8 cellular contexts compared by ENCODE assay signal in genomic region chr7:150404172-150404784, GRCh38. TPM values are rescaled to one million over a fixed set of nuclear protein-coding genes. Genes with fewer than 3 reads are reported as not detected.
DNase-seq lines count a peak whose midpoint lies in the region; ATAC-seq and TF ChIP-seq lines count a peak whose summit lies in the region.

No MANE protein-coding gene starts in this region.

- peaks cover 0 to 2% (median 0%) of the 10 kb centered on the region in 7 donors for H3K9me3 Mint-ChIP-seq in naive B cell

- DNase-seq in NT2/D1 (ENCODE audit: low read depth, low spot score), result no peak
- peak; percentile 64 for DNase-seq in naive B cell
- no peak for DNase-seq in GM13976 (ENCODE audit: low spot score)
- DNase-seq in stimulated activated CD4-positive, alpha-beta T cell treated with anti-CD3 and anti-CD28 coated beads, Interleukin-12 subunit alpha, Interleukin-12 subunit beta, amount 100 ng/mL, for 4 hours, result no peak

- peaks cover 4 to 18% of the 10 kb centered on the region in 2 donors for H3K36me3 Mint-ChIP-seq in naive B cell

- no peak for TF ChIP-seq CTCF in C4-2B (conservative IDR thresholded peaks at IDR 0.05)
- TF ChIP-seq CTCF in GM13976 (IDR thresholded peaks at IDR 0.05; ENCODE audit: borderline replicate concordance, control extremely low read depth, extremely low read depth, insufficient read depth, missing control alignments), result no peak

- H3K4me1 ChIP-seq in NT2/D1 (ENCODE audit: insufficient read depth, insufficient read length) (peaks cover 24% of the 10 kb centered on the region), duodenal mucosa (ENCODE audit: control insufficient read depth in 1 of 2, insufficient read depth in 2 of 2, low read length in 2 of 2) (peaks cover 39 to 40% of the 10 kb centered on the region in 2 donors)

- peak overlapping the region; percentile 97 to 100 (median 100) for H3K27ac Mint-ChIP-seq in naive B cell

- H3K27me3 Mint-ChIP-seq in naive B cell, result no peaks in the 10 kb centered on the region

- no peaks in the 10 kb centered on the region for H3K36me3 ChIP-seq in NT2/D1 (ENCODE audit: insufficient read depth, insufficient read length, low read length)
- no peaks in the 10 kb centered on the region for H3K36me3 ChIP-seq in duodenal mucosa (ENCODE audit: control insufficient read depth in 1 of 2, insufficient read depth in 2 of 2, low read length in 2 of 2)

- peaks cover 50 to 69% (median 58%) of the 10 kb centered on the region in 3 donors for H3K4me1 Mint-ChIP-seq in naive B cell

- H3K9ac ChIP-seq in NT2/D1 (ENCODE audit: insufficient read length, low read depth) (peak overlapping the region; percentile 94), duodenal mucosa (ENCODE audit: low read depth in 1 of 2, low read length in 2 of 2) (peak overlapping the region; percentile 83 to 91)

- peak; percentile 5 to 7 for ATAC-seq in naive B cell (ENCODE audit: low read depth in 2 of 2)
- ATAC-seq in GM18909 (IDR thresholded peaks at IDR 0.05; ENCODE audit: poor library complexity, unreplicated experiment), result no peak
- ATAC-seq in HG02763 (IDR thresholded peaks at IDR 0.05; ENCODE audit: unreplicated experiment), result no peak

- H3K9me3 ChIP-seq in NT2/D1 (ENCODE audit: insufficient read depth, low read length) (no peaks in the 10 kb centered on the region), duodenal mucosa (ENCODE audit: control insufficient read depth in 1 of 2, low read length in 2 of 2) (no peaks in the 10 kb centered on the region)

- H3K4me3 ChIP-seq in NT2/D1 (ENCODE audit: insufficient read length, low read depth) (peak overlapping the region; percentile 65), duodenal mucosa (ENCODE audit: low read depth in 1 of 2, low read length in 2 of 2) (peak overlapping the region; percentile 82 to 86)

- H3K27ac ChIP-seq in C4-2B, result peak overlapping the region; percentile 87
- peak overlapping the region; percentile 77 for H3K27ac ChIP-seq in duodenal mucosa (ENCODE audit: low read depth, low read length)

- in situ Hi-C loops in GM13976 (cut with MboI; ENCODE audit: low sequenced_read_pairs, unreplicated experiment), result no loop called here

- no peaks in the 10 kb centered on the region for H3K27me3 ChIP-seq in NT2/D1 (ENCODE audit: insufficient read depth, insufficient read length)
- H3K27me3 ChIP-seq in duodenal mucosa (ENCODE audit: control insufficient read depth in 1 of 2, insufficient read depth in 2 of 2, low read length in 2 of 2), result no peaks in the 10 kb centered on the region

- peak overlapping the region; percentile 74 to 97 (median 90) for H3K4me3 Mint-ChIP-seq in naive B cell

RNA-seq across cellular contexts. Expression of gene ZNF775, which starts 25.1 kb away (rescaled TPM):
- polyA plus RNA-seq in naive B cell (ENCODE audit: low read depth in 6 of 6), result 1 to 10 TPM; 1.4 to 8.9 (median 4.5) TPM

RNA-seq across cellular contexts. Expression of gene REPIN1, which starts 35.7 kb away (rescaled TPM):
- polyA plus RNA-seq in naive B cell (ENCODE audit: low read depth in 6 of 6), result 100 to 1,000 TPM in 1 of 6 donors, 10 to 100 TPM in 5; 46.3 to 115 (median 68.5) TPM

RNA-seq across cellular contexts. Expression of gene GIMAP8, which starts 46.2 kb away (rescaled TPM):
- polyA plus RNA-seq in naive B cell (ENCODE audit: low read depth in 6 of 6), result under 1 TPM in 4 of 6 donors, not detected in 2; 0.07 to 0.22 (median 0.08) TPM

Comparison
In these comparisons a context has a peak if more than half of its experiments do, and no peak if none do; other contexts are left out.
1. ATAC-seq: peak in naive B cell (2 of 2); none in GM18909 (single experiment) and HG02763 (single experiment).